ENCODE assay signal across 18 cellular contexts in the genomic region with DNA sequence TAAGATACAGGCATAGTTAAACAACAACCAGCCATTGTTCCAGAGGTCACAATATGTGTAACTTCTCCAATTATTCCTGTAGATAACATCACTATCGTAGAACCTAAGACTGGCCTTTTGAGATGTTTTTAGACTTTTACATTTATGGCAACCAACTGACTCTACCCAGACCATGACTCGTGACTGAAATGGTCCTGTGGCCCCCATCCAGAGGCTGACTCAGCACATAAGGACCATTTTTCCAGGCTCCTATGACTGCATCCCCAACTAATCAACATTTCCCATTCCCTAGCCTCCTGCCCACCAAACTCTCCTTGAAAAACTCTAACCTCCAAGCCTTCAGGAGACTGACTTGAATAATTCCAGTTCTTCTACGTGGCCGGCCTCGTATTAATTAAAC.
"Had no signal": no experiment of that assay in that cellular context is flagged by ENCODE, and none has a peak within 500 bp of the region (broad histone marks: within the 10 kb centered on the region; RNA-seq: fewer than 3 reads in every experiment).

No MANE protein-coding gene starts in this region.

- DNase-seq: activated CD4-positive, alpha-beta memory T cell treated with anti-CD3 and anti-CD28 coated beads, Interleukin-2, amount 10 ng/mL, durations not matched to agents 7 days and 5 days; activated CD4-positive, alpha-beta T cell treated with anti-CD3 and anti-CD28 coated beads, Interleukin-2, amount 10 ng/mL, durations not matched to agents 24 days and 14 days; activated gamma-delta T cell; aorta; glutamatergic neuron; hippocampal formation; kidney glomerular epithelial cell; left ventricle myocardium inferior; pancreas; stimulated activated CD4-positive, alpha-beta T cell treated with anti-CD3 and anti-CD28 coated beads, Interleukin-1b, Interleukin-23, amount 100 ng/mL, for 48 hours; tibial artery had no signal

- H3K27me3 Mint-ChIP-seq: activated naive CD4-positive, alpha-beta T cell treated with anti-CD3 and anti-CD28 coated beads, Interleukin-2, amount 50 U/mL, for 24 hours; brain; stimulated activated naive CD8-positive, alpha-beta T cell treated with anti-CD3 and anti-CD28 coated beads, Interleukin-15, Interleukin-2, amounts not matched to agents 100 ng/mL and 50 ng/mL, for 24 hours had no signal

- H3K4me3 Mint-ChIP-seq: activated CD4-positive, alpha-beta memory T cell treated with anti-CD3 and anti-CD28 coated beads, Interleukin-2, amount 10 ng/mL, durations not matched to agents 7 days and 5 days; activated CD4-positive, alpha-beta T cell treated with anti-CD3 and anti-CD28 coated beads, Interleukin-2, amount 10 ng/mL, durations not matched to agents 24 days and 14 days; activated naive CD4-positive, alpha-beta T cell treated with anti-CD3 and anti-CD28 coated beads, Interleukin-2, amount 50 U/mL, for 24 hours; brain; natural killer cell treated with Interleukin-12 subunit alpha and Interleukin-12 subunit beta and Interleukin-15 and Interleukin-18, amount 100 ng/mL, for 72 hours; stimulated activated naive CD8-positive, alpha-beta T cell treated with anti-CD3 and anti-CD28 coated beads, Interleukin-15, Interleukin-2, amounts not matched to agents 100 ng/mL and 50 ng/mL, for 24 hours had no signal

- H3K4me1 ChIP-seq: pancreas, tibial artery had no signal

- H3K36me3 Mint-ChIP-seq: activated naive CD4-positive, alpha-beta T cell treated with anti-CD3 and anti-CD28 coated beads, Interleukin-2, amount 50 U/mL, for 24 hours; brain; natural killer cell treated with Interleukin-12 subunit alpha and Interleukin-12 subunit beta and Interleukin-15 and Interleukin-18, amount 100 ng/mL, for 72 hours had no signal

- H3K9me3 ChIP-seq: left ventricle myocardium inferior, neutrophil, pancreas, tibial artery had no signal

- H3K27ac Mint-ChIP-seq: activated CD4-positive, alpha-beta memory T cell treated with anti-CD3 and anti-CD28 coated beads, Interleukin-2, amount 10 ng/mL, durations not matched to agents 7 days and 5 days; activated CD4-positive, alpha-beta T cell treated with anti-CD3 and anti-CD28 coated beads, Interleukin-2, amount 10 ng/mL, durations not matched to agents 24 days and 14 days; activated naive CD4-positive, alpha-beta T cell treated with anti-CD3 and anti-CD28 coated beads, Interleukin-2, amount 50 U/mL, for 24 hours; natural killer cell treated with Interleukin-12 subunit alpha and Interleukin-12 subunit beta and Interleukin-15 and Interleukin-18, amount 100 ng/mL, for 72 hours; stimulated activated naive CD8-positive, alpha-beta T cell treated with anti-CD3 and anti-CD28 coated beads, Interleukin-15, Interleukin-2, amounts not matched to agents 100 ng/mL and 50 ng/mL, for 24 hours had no signal

- H3K27me3 ChIP-seq: neutrophil, tibial artery had no signal

- H3K4me3 ChIP-seq: left ventricle myocardium inferior, pancreas, skin epidermis, tibial artery had no signal

- H3K9me3 Mint-ChIP-seq: activated CD4-positive, alpha-beta memory T cell treated with anti-CD3 and anti-CD28 coated beads, Interleukin-2, amount 10 ng/mL, durations not matched to agents 7 days and 5 days; activated naive CD4-positive, alpha-beta T cell treated with anti-CD3 and anti-CD28 coated beads, Interleukin-2, amount 50 U/mL, for 24 hours; natural killer cell treated with Interleukin-12 subunit alpha and Interleukin-12 subunit beta and Interleukin-15 and Interleukin-18, amount 100 ng/mL, for 72 hours; stimulated activated naive CD8-positive, alpha-beta T cell treated with anti-CD3 and anti-CD28 coated beads, Interleukin-15, Interleukin-2, amounts not matched to agents 100 ng/mL and 50 ng/mL, for 24 hours had no signal

- H3K27ac ChIP-seq: epithelial cell of prostate, left ventricle myocardium inferior, neutrophil, pancreas, skin epidermis, tibial artery had no signal

- H3K36me3 ChIP-seq: left ventricle myocardium inferior, neutrophil, pancreas, tibial artery had no signal
